In the genomic region with DNA sequence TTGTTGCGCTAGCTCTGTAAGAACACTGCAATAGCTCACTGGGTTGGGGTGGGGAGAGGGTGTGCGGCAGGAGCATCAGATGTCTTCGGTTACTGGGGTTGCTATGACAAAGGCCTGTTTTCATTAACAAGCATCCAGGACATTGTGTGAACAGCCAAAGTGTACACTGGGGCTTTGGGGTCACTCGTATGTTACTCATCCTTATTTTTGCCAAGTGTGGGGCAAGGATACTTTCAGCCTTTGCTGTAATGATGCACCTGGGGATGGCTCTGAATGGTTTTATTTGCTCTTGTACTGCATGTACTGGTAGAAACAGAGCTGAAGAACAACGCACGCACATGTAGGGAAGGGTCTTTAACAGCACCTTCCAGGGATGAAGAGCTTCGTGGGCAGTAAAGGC, we compare ENCODE assay signal across 16 cellular contexts.
DNase-seq lines count a peak whose midpoint lies in the region; ATAC-seq and TF ChIP-seq lines count a peak whose summit lies in the region.
"Had no signal": no experiment of that assay in that cellular context is flagged by ENCODE, and none has a peak within 500 bp of the region (broad histone marks: within the 10 kb centered on the region; RNA-seq: fewer than 3 reads in every experiment).

No MANE protein-coding gene starts in this region.

- no peak for DNase-seq in CD4-positive, alpha-beta memory T cell
- DNase-seq in heart right ventricle (no peak), cerebellar cortex (ENCODE audit: low spot score) (no peak), G401 (ENCODE audit: low spot score) (no peak)
- no peak for DNase-seq in activated CD4-positive, alpha-beta T cell treated with anti-CD3 and anti-CD28 coated beads for 4 hours
- DNase-seq: activated CD8-positive, alpha-beta memory T cell treated with anti-CD3 and anti-CD28 coated beads for 24 hours; erythroblast; KBM-7; NCI-H1436 treated with DMSO at 0.1 percent for 48 hours; NCI-H526 treated with DMSO at 0.1 percent for 48 hours; occipital lobe had no signal

- no peak for TF ChIP-seq CTCF in heart right ventricle (IDR thresholded peaks at IDR 0.05)

- peak overlapping the region in 6 of 7 donors; percentile 16 to 83 (median 74) for H3K27ac Mint-ChIP-seq in CD4-positive, alpha-beta memory T cell
- H3K27ac Mint-ChIP-seq in activated T-helper 17 cell treated with anti-CD3 and anti-CD28 coated beads, Interleukin-2, amount 50 U/mL, for 72 hours = peak overlapping the region; percentile 61

- in situ Hi-C loops in G401 (cut with HindIII; ENCODE audit: low sequenced_read_pairs) = no loop called here

- no peak for ATAC-seq in activated T-helper 17 cell treated with anti-CD3 and anti-CD28 coated beads, Interleukin-2, amount 50 U/mL, for 72 hours (replicated peaks)
- ATAC-seq in heart right ventricle = peak in 7 of 8 donors; percentile 3 to 82 (median 27)
- ATAC-seq: GM12878 had no signal

- no peak overlapping the region for H3K27ac ChIP-seq in CD4-positive, alpha-beta memory T cell (ENCODE audit: low read depth, low read length)
- H3K27ac ChIP-seq in heart right ventricle (peak overlapping the region in 9 of 10 donors; percentile 36 to 79 (median 69)), skeletal muscle tissue (ENCODE audit: low read depth, low read length) (peak overlapping the region; percentile 42)
- H3K27ac ChIP-seq: BLaER1 had no signal

- 63 to 71% methylated on average over 7 of the region's 7 CpGs for WGBS in heart right ventricle, 2 donors

- intact Hi-C loops in CD4-positive, alpha-beta memory T cell (cut with micrococcal nuclease) = no loop called here
- intact Hi-C loops in heart right ventricle (cut with DNase I) = loop anchor here in 6 of 10 donors (5.0 to 10.0 kb wide), 6 partner anchors 50 to 348 kb away; a partner anchor contains a TSS

- CTCF ChIA-PET in CD4-positive, alpha-beta memory T cell (lab: Charles Lee; ENCODE audit: partially characterized antibody) = interaction anchor here (1.0 to 3.2 kb wide), 4 partner anchors 72 to 309 kb away, joined by 3 to 10 read pairs (median 4); no protein-coding TSS in a partner anchor

- no peaks in the 10 kb centered on the region for H3K9me3 Mint-ChIP-seq in CD4-positive, alpha-beta memory T cell
- no peaks in the 10 kb centered on the region for H3K9me3 Mint-ChIP-seq in activated T-helper 17 cell treated with anti-CD3 and anti-CD28 coated beads, Interleukin-2, amount 50 U/mL, for 72 hours
- H3K9me3 Mint-ChIP-seq: T-helper 2 cell treated with Interferon-gamma antibody and Interleukin-4, amounts not matched to agents 5 μg/mL and 100 μg/mL, for 36 hours had no signal

- no peaks in the 10 kb centered on the region for H3K9me3 ChIP-seq in CD4-positive, alpha-beta memory T cell (ENCODE audit: control insufficient read depth in 1 of 2, low read length in 2 of 2)
- H3K9me3 ChIP-seq in heart right ventricle (no peaks in the 10 kb centered on the region), skeletal muscle tissue (ENCODE audit: control insufficient read depth in 3 of 3, low read length in 3 of 3) (no peaks in the 10 kb centered on the region)
- H3K9me3 ChIP-seq: BLaER1 had no signal

- H3K4me1 Mint-ChIP-seq in CD4-positive, alpha-beta memory T cell = peaks cover 35 to 68% (median 44%) of the 10 kb centered on the region in 4 donors
- H3K4me1 Mint-ChIP-seq in activated T-helper 17 cell treated with anti-CD3 and anti-CD28 coated beads, Interleukin-2, amount 50 U/mL, for 72 hours = peaks cover 40% of the 10 kb centered on the region

- POLR2A ChIA-PET in CD4-positive, alpha-beta memory T cell (lab: Charles Lee; ENCODE audit: partially characterized antibody) = no interaction called here

- H3K4me3 Mint-ChIP-seq in CD4-positive, alpha-beta memory T cell = no peak overlapping the region
- no peak overlapping the region for H3K4me3 Mint-ChIP-seq in activated T-helper 17 cell treated with anti-CD3 and anti-CD28 coated beads, Interleukin-2, amount 50 U/mL, for 72 hours
- H3K4me3 Mint-ChIP-seq: T-helper 2 cell treated with Interferon-gamma antibody and Interleukin-4, amounts not matched to agents 5 μg/mL and 100 μg/mL, for 36 hours had no signal

- H3K4me3 ChIP-seq in CD4-positive, alpha-beta memory T cell (ENCODE audit: low read length in 2 of 2) = no peak overlapping the region
- H3K4me3 ChIP-seq in heart right ventricle (no peak overlapping the region), skeletal muscle tissue (ENCODE audit: low read length in 3 of 3) (no peak overlapping the region)
- H3K4me3 ChIP-seq: BLaER1, GM12878 had no signal

- no peaks in the 10 kb centered on the region for H3K27me3 Mint-ChIP-seq in CD4-positive, alpha-beta memory T cell
- no peaks in the 10 kb centered on the region for H3K27me3 Mint-ChIP-seq in activated T-helper 17 cell treated with anti-CD3 and anti-CD28 coated beads, Interleukin-2, amount 50 U/mL, for 72 hours

- no peaks in the 10 kb centered on the region for H3K4me1 ChIP-seq in CD4-positive, alpha-beta memory T cell (ENCODE audit: insufficient read depth, low read length)
- H3K4me1 ChIP-seq in heart right ventricle = peaks cover 4 to 93% (median 51%) of the 10 kb centered on the region in 9 donors
- H3K4me1 ChIP-seq in skeletal muscle tissue (ENCODE audit: control insufficient read depth in 3 of 3, insufficient read depth in 3 of 3, low read length in 3 of 3) = peaks cover 6 to 26% (median 8%) of the 10 kb centered on the region in 3 donors
- H3K4me1 ChIP-seq: BLaER1 had no signal

- H3K27me3 ChIP-seq in CD4-positive, alpha-beta memory T cell (ENCODE audit: insufficient read depth, low read length) = no peaks in the 10 kb centered on the region
- H3K27me3 ChIP-seq in heart right ventricle = no peaks in the 10 kb centered on the region
- H3K27me3 ChIP-seq in skeletal muscle tissue (ENCODE audit: control insufficient read depth in 3 of 3, insufficient read depth in 3 of 3, low read length in 3 of 3) = no peaks in the 10 kb centered on the region
- H3K27me3 ChIP-seq: BLaER1 had no signal

- H3K36me3 ChIP-seq in CD4-positive, alpha-beta memory T cell (ENCODE audit: insufficient read depth, low read length) = peaks cover 9% of the 10 kb centered on the region
- H3K36me3 ChIP-seq in heart right ventricle (peaks cover 0 to 42% (median 0%) of the 10 kb centered on the region in 9 donors), skeletal muscle tissue (ENCODE audit: control insufficient read depth in 3 of 3, insufficient read depth in 3 of 3, low read length in 3 of 3) (no peaks in the 10 kb centered on the region)
- H3K36me3 ChIP-seq: BLaER1 had no signal

- H3K36me3 Mint-ChIP-seq in CD4-positive, alpha-beta memory T cell = peaks cover 23 to 58% of the 10 kb centered on the region in 2 donors
- peaks cover 39% of the 10 kb centered on the region for H3K36me3 Mint-ChIP-seq in activated T-helper 17 cell treated with anti-CD3 and anti-CD28 coated beads, Interleukin-2, amount 50 U/mL, for 72 hours (ENCODE audit: low read depth)

- H3K9ac ChIP-seq in skeletal muscle tissue (ENCODE audit: low read depth in 1 of 3, low read length in 3 of 3) = no peak overlapping the region
- H3K9ac ChIP-seq: BLaER1 had no signal
